In the genomic region with DNA sequence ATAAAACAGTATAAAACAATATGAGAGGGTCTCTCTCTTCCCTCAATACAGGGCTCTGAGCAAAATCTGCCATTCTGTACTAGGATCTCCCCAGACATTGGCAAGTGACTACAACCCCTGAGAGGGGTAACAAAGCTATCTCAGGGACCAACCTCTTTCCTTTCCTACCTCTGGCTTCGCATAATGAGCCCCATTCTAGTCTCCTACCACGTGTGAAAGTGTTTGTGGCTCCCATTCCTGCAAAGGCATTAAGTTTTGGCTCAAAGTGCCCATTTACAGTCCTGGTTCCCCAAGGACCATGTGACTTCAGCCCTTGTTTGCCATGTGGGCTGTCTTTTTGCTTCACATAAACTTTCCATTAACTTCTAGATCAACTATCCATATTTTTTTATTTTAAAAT, we compare ENCODE assay signal across 19 cellular contexts. TPM values are rescaled to one million over a fixed set of nuclear protein-coding genes. Genes with fewer than 3 reads are reported as not detected.
A peak's percentile ranks its signal among the peaks of the same experiment; 100 is the strongest.
DNase-seq lines count a peak whose midpoint lies in the region; ATAC-seq, FAIRE-seq and TF ChIP-seq lines count a peak whose summit lies in the region.
"Had no signal": no experiment of that assay in that cellular context is flagged by ENCODE, and none has a peak within 500 bp of the region (broad histone marks: within the 10 kb centered on the region; RNA-seq: fewer than 3 reads in every experiment).

No MANE protein-coding gene starts in this region.

- H3K79me1 ChIP-seq in H1 (ENCODE audit: low read depth, low read length) = no peaks in the 10 kb centered on the region

- H3F3A ChIP-seq in GM23338 (replicated peaks; ENCODE audit: low read depth) (no peaks in the 10 kb centered on the region), neural progenitor cell (ENCODE audit: low read depth) (no peaks in the 10 kb centered on the region)

- 0 out of 3 replicates have a peak, but pooled peaks cover 5% of the 10 kb centered on the region for H3K9me3 Mint-ChIP-seq in GM23338
- H3K9me3 Mint-ChIP-seq in neural progenitor cell = no peaks in the 10 kb centered on the region

- H4K91ac ChIP-seq in H1 (replicated peaks; ENCODE audit: insufficient read length, low read length) = no peak overlapping the region

- no peak overlapping the region for H3K4me2 ChIP-seq in GM23338
- no peak overlapping the region for H3K4me2 ChIP-seq in H1 (ENCODE audit: insufficient read depth in 1 of 2, low read depth in 2 of 2, low read length in 2 of 2)
- H3K4me2 ChIP-seq in neural progenitor cell = no peak overlapping the region

- CTCF ChIA-PET in H1 (lab: Charles Lee; ENCODE audit: partially characterized antibody) = interaction anchor here (0.6 to 1.3 kb wide), 2 partner anchors 163 to 205 kb away, joined by 3 to 5 read pairs; no protein-coding TSS in a partner anchor

- H3K4me1 Mint-ChIP-seq in GM23338 (peaks cover 7% of the 10 kb centered on the region), neural progenitor cell (no peaks in the 10 kb centered on the region)
- H3K4me1 Mint-ChIP-seq: CD4-positive, alpha-beta memory T cell had no signal

- H3K56ac ChIP-seq in H1 (replicated peaks; ENCODE audit: insufficient read length, low read depth, low read length) = no peak overlapping the region

- H3K27ac Mint-ChIP-seq in GM23338 = no peak overlapping the region
- no peak overlapping the region for H3K27ac Mint-ChIP-seq in neural progenitor cell

- H2BK15ac ChIP-seq in H1 (ENCODE audit: low read length) = no peak overlapping the region

- H4K8ac ChIP-seq in H1 (ENCODE audit: extremely low read depth, insufficient read depth, low read length) = no peak overlapping the region

- H2BK20ac ChIP-seq in H1 (ENCODE audit: low read length) = no peak overlapping the region

- H2AFZ ChIP-seq in GM23338 (peak overlapping the region; percentile 34; the same call in 1 of the 2 replicates), H1 (ENCODE audit: low read length) (peak overlapping the region; percentile 100), neural progenitor cell (replicated peaks) (peak overlapping the region; percentile 26)
- H2AFZ ChIP-seq: GM23248 had no signal

- H3K4me1 ChIP-seq in GM23338 (ENCODE audit: insufficient read depth) = peaks cover 5% of the 10 kb centered on the region; the same call in 1 of the 2 replicates
- H3K4me1 ChIP-seq in H1 (replicated peaks in 1 of 4; ENCODE audit: control insufficient read depth in 3 of 4, insufficient read depth in 4 of 4, low read length in 3 of 4) = no peaks in the 10 kb centered on the region
- H3K4me1 ChIP-seq in neural progenitor cell = no peaks in the 10 kb centered on the region

- no peaks in the 10 kb centered on the region for H3K23me2 ChIP-seq in H1 (ENCODE audit: low read depth, low read length)

- no peak overlapping the region for H2BK12ac ChIP-seq in H1 (ENCODE audit: low read depth, low read length)

- H2BK120ac ChIP-seq in H1 (replicated peaks; ENCODE audit: low read depth, low read length) = peak overlapping the region; percentile 18

- H3K36me3 Mint-ChIP-seq in GM23338 (ENCODE audit: low read depth) (no peaks in the 10 kb centered on the region), neural progenitor cell (no peaks in the 10 kb centered on the region)
- H3K36me3 Mint-ChIP-seq: CD4-positive, alpha-beta memory T cell had no signal

- H4K20me1 ChIP-seq in GM23338 (replicated peaks; ENCODE audit: insufficient read depth) = no peaks in the 10 kb centered on the region
- no peaks in the 10 kb centered on the region for H4K20me1 ChIP-seq in H1 (replicated peaks in 1 of 2; ENCODE audit: control insufficient read depth in 1 of 2, insufficient read depth in 2 of 2, low read length in 2 of 2)
- no peaks in the 10 kb centered on the region for H4K20me1 ChIP-seq in neural progenitor cell (ENCODE audit: low read depth)

- H3K23ac ChIP-seq in H1 (ENCODE audit: insufficient read length) = no peak overlapping the region

- H3K27me3 ChIP-seq in GM23338 (ENCODE audit: insufficient read depth) (no peaks in the 10 kb centered on the region), H1 (replicated peaks in 1 of 4; ENCODE audit: control insufficient read depth in 3 of 4, extremely low read depth in 1 of 4, insufficient read depth in 3 of 4, low read length in 3 of 4) (no peaks in the 10 kb centered on the region), neural progenitor cell (no peaks in the 10 kb centered on the region)

- H3K9me3 ChIP-seq in H1 (ENCODE audit: insufficient read depth in 2 of 2, low read depth in 1 of 2, low read length in 1 of 2) = no peaks in the 10 kb centered on the region
- no peaks in the 10 kb centered on the region for H3K9me3 ChIP-seq in neural progenitor cell (ENCODE audit: low read depth)

- ATAC-seq in GM23338 (no peak), HG02852 (IDR thresholded peaks at IDR 0.05; ENCODE audit: unreplicated experiment) (no peak)

- H3K4me3 ChIP-seq in GM23338 (no peak overlapping the region), H1 (ENCODE audit: extremely low read depth in 1 of 4, insufficient read depth in 2 of 4, low read depth in 3 of 4, low read length in 4 of 4) (no peak overlapping the region), neural progenitor cell (no peak overlapping the region)
- H3K4me3 ChIP-seq: GM23248 had no signal

- DNase-seq in GM23338 (ENCODE audit: low spot score) (no peak), SK-MEL-5 (ENCODE audit: low read depth, low spot score) (peak; percentile 48), H1 (ENCODE audit: low read depth in 1 of 2, low spot score in 2 of 2) (no peak), neural progenitor cell (ENCODE audit: low spot score) (no peak), retina (no peak), activated T-cell treated with anti-CD3 and anti-CD28 coated beads for 4 hours (no peak), NCI-H1105 treated with DMSO at 0.1 percent for 48 hours (lab: John Stamatoyannopoulos, UW) (no peak)
- DNase-seq: AML-193; CD4-positive, alpha-beta memory T cell; DMS153; DMS79; GDM1; GM23248; H7; KG1 had no signal

- in situ Hi-C loops in SK-MEL-5 (cut with HindIII; ENCODE audit: low pct_unique_long_range_greater_than_20kb, low sequenced_read_pairs) = no loop called here

- H3K4me3 Mint-ChIP-seq in GM23338 = no peak overlapping the region
- H3K4me3 Mint-ChIP-seq in neural progenitor cell = no peak overlapping the region
- H3K4me3 Mint-ChIP-seq: CD4-positive, alpha-beta memory T cell had no signal

- TF ChIP-seq POLR2A in H1 (IDR thresholded peaks at IDR 0.05; ENCODE audit: control extremely low read depth in 1 of 2, low read depth in 2 of 2, low read length in 2 of 2) = no peak

- H3K9me2 ChIP-seq in GM23338 (ENCODE audit: insufficient read depth) = no peaks in the 10 kb centered on the region; the same call in 1 of the 2 replicates

- TF ChIP-seq RAD21 in H1 (IDR thresholded peaks at IDR 0.05 in 1 of 2, conservative IDR thresholded peaks at IDR 0.05 in 1 of 2; ENCODE audit: low read depth in 2 of 2, low read length in 2 of 2) = no peak

- H3K9ac ChIP-seq in H1 (replicated peaks in 1 of 4; ENCODE audit: extremely low read depth in 1 of 4, low read depth in 3 of 4, low read length in 3 of 4) = no peak overlapping the region
- no peak overlapping the region for H3K9ac ChIP-seq in neural progenitor cell
- H3K9ac ChIP-seq: GM23248 had no signal

- no peak for TF ChIP-seq EP300 in H1 (IDR thresholded peaks at IDR 0.05; ENCODE audit: borderline replicate concordance in 1 of 2, low read depth in 2 of 2, low read length in 2 of 2)

- no peak overlapping the region for H3K18ac ChIP-seq in H1 (ENCODE audit: extremely low read depth, low read length)

- no peak overlapping the region for H2AK5ac ChIP-seq in H1 (ENCODE audit: low read depth, low read length)

- H3K27ac ChIP-seq in GM23338 (ENCODE audit: low read depth) (no peak overlapping the region), H1 (ENCODE audit: low read depth, low read length) (no peak overlapping the region), neural progenitor cell (no peak overlapping the region)
- H3K27ac ChIP-seq: C4-2B, GM23248 had no signal

- H3K27me3 Mint-ChIP-seq in GM23338 (ENCODE audit: insufficient read depth, low read depth, poor library complexity) = no peaks in the 10 kb centered on the region
- no peaks in the 10 kb centered on the region for H3K27me3 Mint-ChIP-seq in neural progenitor cell (ENCODE audit: insufficient read depth, low read depth)

- FAIRE-seq in H1 (lab: Jason Lieb, UNC) = no peak
- FAIRE-seq: A204.1 had no signal

- no peak overlapping the region for H4K5ac ChIP-seq in H1 (ENCODE audit: insufficient read length, low read depth, low read length)

- TF ChIP-seq CTCF in GM23338 (conservative IDR thresholded peaks at IDR 0.05; ENCODE audit: low read depth in 2 of 2) (no peak), H1 (IDR thresholded peaks at IDR 0.05; ENCODE audit: control extremely low read depth in 1 of 3, insufficient read depth in 1 of 3, low read depth in 1 of 3, low read length in 3 of 3) (no peak), neural progenitor cell (IDR thresholded peaks at IDR 0.05) (no peak)

- H3K79me2 ChIP-seq in GM23338 (replicated peaks; ENCODE audit: insufficient read depth) (no peaks in the 10 kb centered on the region), H1 (ENCODE audit: control insufficient read depth in 1 of 2, insufficient read depth in 2 of 2, low read length in 2 of 2) (no peaks in the 10 kb centered on the region), neural progenitor cell (ENCODE audit: low read depth) (no peaks in the 10 kb centered on the region)

- no peaks in the 10 kb centered on the region for H3K36me3 ChIP-seq in GM23338 (ENCODE audit: insufficient read depth)
- no peaks in the 10 kb centered on the region for H3K36me3 ChIP-seq in H1 (ENCODE audit: control insufficient read depth in 2 of 4, insufficient read depth in 4 of 4, low read length in 3 of 4)
- H3K36me3 ChIP-seq in neural progenitor cell = no peaks in the 10 kb centered on the region

- H3K14ac ChIP-seq in H1 (ENCODE audit: insufficient read length) = no peak overlapping the region

- POLR2A ChIA-PET in H1 (lab: Charles Lee; ENCODE audit: partially characterized antibody) = interaction anchor here (0.6 to 0.8 kb wide), 2 partner anchors 17 to 123 kb away, joined by 3 to 5 read pairs; no protein-coding TSS in a partner anchor

- 67% methylated on average over 2 of the region's 2 CpGs; no CpG with 5 or more reads in 1 of the 2 experiments for WGBS in H1 (ENCODE audit: extremely low coverage in 1 of 2, insufficient coverage in 1 of 2, insufficient read length in 1 of 2, insufficient replicate concordance in 2 of 2, low coverage in 1 of 2, low lambda C conversion rate in 2 of 2, missing lambda C conversion rate in 1 of 2), 2 experiments

- no peak overlapping the region for H3K4ac ChIP-seq in H1 (replicated peaks; ENCODE audit: insufficient read length, low read depth, low read length)

- no peak overlapping the region for H2BK5ac ChIP-seq in H1 (ENCODE audit: low read depth, low read length)

RNA-seq across cellular contexts. Expression of gene SCN11A, which starts 46.4 kb away (rescaled TPM):
- 0.08 and 0.14 TPM in 2 replicates for total RNA-seq in GM23338 (2014; rRNA removed; shearing (Covaris generic))
- polyA plus RNA-seq in GM23338 (2016; fragmentation: Nextera tagmentation; extraction: Ambion mirVana) (0.05 TPM in 2 replicates), H1 (2011; rRNA removed) (0.16 and 0.21 TPM in 2 replicates)
- not detected in 2 replicates for total RNA-seq in SK-MEL-5 (2014; rRNA removed; shearing (Covaris generic))
- not detected in 2 replicates for polyA plus RNA-seq in SK-MEL-5 (2015; cell fraction: cytosol; rRNA removed)
- polyA plus RNA-seq in SK-MEL-5 (2015; cell fraction: nucleus; rRNA removed) = not detected in 2 replicates
- total RNA-seq in H1 (2021; fragmentation: NEBNext Ultra II Directional; extraction: Animal tissue kit (Norgen Biotek cat#: 25700)) = 0.10 and 0.11 TPM in 2 replicates
- polyA plus RNA-seq in H1 (2011; cell fraction: cytosol; rRNA removed) = 0.21 TPM
- 0.54 TPM for polyA plus RNA-seq in H1 (2011; cell fraction: nucleus; rRNA removed)
- polyA plus RNA-seq in H1 (2012, experiment 1 of 2) = 0.20 to 0.23 TPM (median 0.21 TPM) in 4 replicates
- polyA plus RNA-seq in H1 (2012, experiment 2 of 2) = not detected
- 0.08 TPM for polyA plus RNA-seq in H1 (2013, experiment 1 of 2)
- polyA plus RNA-seq in H1 (2013, experiment 2 of 2) = 0.06 TPM
- polyA minus RNA-seq in H1 (2011; rRNA and poly(A)+ RNA removed) = 0.29 and 0.54 TPM in 2 replicates
- not detected for polyA minus RNA-seq in H1 (2011; cell fraction: cytosol; rRNA and poly(A)+ RNA removed)
- 1.00 TPM for polyA minus RNA-seq in H1 (2011; cell fraction: nucleus; rRNA and poly(A)+ RNA removed)
- total RNA-seq in neural progenitor cell (ENCODE audit: low replicate concordance) = 0.69 and 0.81 TPM in 2 replicates
- total RNA-seq: Daoy, GM23248 had no signal
- polyA plus RNA-seq: CD4-positive, alpha-beta memory T cell; GM23248 had no signal

RNA-seq across cellular contexts. Expression of gene WDR48, which starts 46.5 kb away (rescaled TPM):
- 40.3 and 54.3 TPM in 2 replicates for total RNA-seq in GM23338 (2014; rRNA removed; shearing (Covaris generic))
- 20.8 and 27.2 TPM in 2 replicates for polyA plus RNA-seq in GM23338 (2016; fragmentation: Nextera tagmentation; extraction: Ambion mirVana)
- total RNA-seq in SK-MEL-5 (2014; rRNA removed; shearing (Covaris generic)) = 31.0 and 33.7 TPM in 2 replicates
- polyA plus RNA-seq in SK-MEL-5 (2015; cell fraction: cytosol; rRNA removed) = 17.8 and 24.0 TPM in 2 replicates
- polyA plus RNA-seq in SK-MEL-5 (2015; cell fraction: nucleus; rRNA removed) = 77.5 and 78.3 TPM in 2 replicates
- total RNA-seq in H1 (2021; fragmentation: NEBNext Ultra II Directional; extraction: Animal tissue kit (Norgen Biotek cat#: 25700)) = 47.8 and 54.1 TPM in 2 replicates
- polyA plus RNA-seq in H1 (2011; rRNA removed) = 12.3 and 21.2 TPM in 2 replicates
- polyA plus RNA-seq in H1 (2011; cell fraction: cytosol; rRNA removed) = 28.2 TPM
- 16.6 TPM for polyA plus RNA-seq in H1 (2011; cell fraction: nucleus; rRNA removed)
- 24.9 to 39.7 TPM (median 29.6 TPM) in 4 replicates for polyA plus RNA-seq in H1 (2012, experiment 1 of 2)
- 2.8 TPM for polyA plus RNA-seq in H1 (2012, experiment 2 of 2)
- polyA plus RNA-seq in H1 (2013, experiment 1 of 2) = 23.5 TPM
- 26.0 TPM for polyA plus RNA-seq in H1 (2013, experiment 2 of 2)
- 38.7 and 68.2 TPM in 2 replicates for polyA minus RNA-seq in H1 (2011; rRNA and poly(A)+ RNA removed)
- 23.0 TPM for polyA minus RNA-seq in H1 (2011; cell fraction: cytosol; rRNA and poly(A)+ RNA removed)
- 43.0 TPM for polyA minus RNA-seq in H1 (2011; cell fraction: nucleus; rRNA and poly(A)+ RNA removed)
- total RNA-seq in neural progenitor cell (ENCODE audit: low replicate concordance) = 76.3 and 127 TPM in 2 replicates

Comparison
In these comparisons a context has a peak if more than half of its experiments do, and no peak if none do; other contexts are left out.
1. H2AFZ ChIP-seq: peak in every context shown above with its lines; median percentile 100 in H1; 34 in GM23338; 26 in neural progenitor cell.